ENCODE assay signal across 9 cellular contexts in genomic region chrX:101803451-101803850, GRCh38.
A peak's percentile ranks its signal among the peaks of the same experiment; 100 is the strongest.
DNase-seq lines count a peak whose midpoint lies in the region; ATAC-seq and TF ChIP-seq lines count a peak whose summit lies in the region.
"Had no signal": no experiment of that assay in that cellular context is flagged by ENCODE, and none has a peak within 500 bp of the region (broad histone marks: within the 10 kb centered on the region; RNA-seq: fewer than 3 reads in every experiment).

No MANE protein-coding gene starts in this region.

- H3K27me3 Mint-ChIP-seq in nephron (ENCODE audit: low read depth): no peaks in the 10 kb centered on the region

- H3K4me3 Mint-ChIP-seq in nephron: no peak overlapping the region

- ATAC-seq in GM19395 (IDR thresholded peaks at IDR 0.05; ENCODE audit: unreplicated experiment): no peak
- ATAC-seq in GM18502 (IDR thresholded peaks at IDR 0.05; ENCODE audit: poor library complexity, unreplicated experiment): no peak
- ATAC-seq in HG03469 (IDR thresholded peaks at IDR 0.05; ENCODE audit: unreplicated experiment): no peak

- no peak overlapping the region for H3K27ac Mint-ChIP-seq in nephron

- H3K4me3 ChIP-seq in cardiac fibroblast (replicated peaks in 1 of 2; ENCODE audit: low read depth in 2 of 2, low read length in 2 of 2): no peak overlapping the region

- TF ChIP-seq CTCF in cardiac fibroblast (IDR thresholded peaks at IDR 0.05; ENCODE audit: low read depth, low read length) (peak; percentile 17), nephron (IDR thresholded peaks at IDR 0.05; ENCODE audit: unreplicated experiment in 3 of 3) (peak; percentile 38 to 61 (median 49))

- in situ Hi-C loops in Caki2 (cut with HindIII; ENCODE audit: low pct_unique_long_range_greater_than_20kb, low sequenced_read_pairs): no loop called here

- DNase-seq in Caki2 (ENCODE audit: low read depth) (peak; percentile 3), HT-29 (ENCODE audit: low spot score) (peak; percentile 39), cardiac fibroblast (ENCODE audit: low read depth in 2 of 2) (peak; percentile 18 to 26), islet precursor cell (no peak)
- DNase-seq: NCI-H2081 had no signal

- no peaks in the 10 kb centered on the region for H3K4me1 Mint-ChIP-seq in nephron

- H3K9me3 Mint-ChIP-seq in nephron: peaks cover 6% of the 10 kb centered on the region

- no peaks in the 10 kb centered on the region for H3K36me3 Mint-ChIP-seq in nephron (ENCODE audit: low read depth)
